ENCODE assay signal across 19 cellular contexts in genomic region chr1:6308449-6308848, GRCh38. TPM values are rescaled to one million over a fixed set of nuclear protein-coding genes. Genes with fewer than 3 reads are reported as not detected.
DNase-seq lines count a peak whose midpoint lies in the region; TF ChIP-seq lines count a peak whose summit lies in the region.
"Had no signal": no experiment of that assay in that cellular context is flagged by ENCODE, and none has a peak within 500 bp of the region (broad histone marks: within the 10 kb centered on the region; RNA-seq: fewer than 3 reads in every experiment).

No MANE protein-coding gene starts in this region.

- no peaks in the 10 kb centered on the region for H3K27me3 ChIP-seq in OCI-LY3 (ENCODE audit: low read depth, low read length)
- H3K27me3 ChIP-seq: BE2C, BLaER1 had no signal

- H3K9me3 ChIP-seq in OCI-LY3 (ENCODE audit: insufficient read depth, low read length) = no peaks in the 10 kb centered on the region
- no peaks in the 10 kb centered on the region for H3K9me3 ChIP-seq in OCI-LY7 (ENCODE audit: low read length)
- H3K9me3 ChIP-seq: BE2C, Caco-2 had no signal

- no peaks in the 10 kb centered on the region for H3K4me1 ChIP-seq in OCI-LY3 (ENCODE audit: low read length)
- no peaks in the 10 kb centered on the region for H3K4me1 ChIP-seq in OCI-LY7 (ENCODE audit: insufficient read depth, low read length, poor library complexity, severe bottlenecking)
- H3K4me1 ChIP-seq: BE2C, Caco-2 had no signal

- no peaks in the 10 kb centered on the region for H4K20me1 ChIP-seq in OCI-LY3 (ENCODE audit: insufficient read depth, low read length)
- no peaks in the 10 kb centered on the region for H4K20me1 ChIP-seq in OCI-LY7 (ENCODE audit: insufficient read depth, low read length)
- H4K20me1 ChIP-seq: BLaER1 had no signal

- no peaks in the 10 kb centered on the region for H3K4me1 Mint-ChIP-seq in dendritic cell treated with granulocyte-macrophage colony-stimulating factor and Interleukin-4, amounts not matched to agents 40 ng/mL and 50 ng/mL, for 4 days (ENCODE audit: low read depth)
- H3K4me1 Mint-ChIP-seq: CD14-positive monocyte had no signal

- H3K27ac Mint-ChIP-seq in dendritic cell treated with granulocyte-macrophage colony-stimulating factor and Interleukin-4, amounts not matched to agents 40 ng/mL and 50 ng/mL, for 4 days = peak overlapping the region; percentile 69
- H3K27ac Mint-ChIP-seq: CD4-positive, alpha-beta T cell; CD8-positive, alpha-beta T cell had no signal

- H3K27me3 Mint-ChIP-seq in dendritic cell treated with granulocyte-macrophage colony-stimulating factor and Interleukin-4, amounts not matched to agents 40 ng/mL and 50 ng/mL, for 4 days = no peaks in the 10 kb centered on the region
- H3K27me3 Mint-ChIP-seq: CD4-positive, alpha-beta T cell had no signal

- H2AFZ ChIP-seq in OCI-LY3 (ENCODE audit: low read depth, low read length) (no peak overlapping the region), OCI-LY7 (ENCODE audit: low read length) (no peak overlapping the region)

- H3K4me2 ChIP-seq in OCI-LY3 (ENCODE audit: low read length) (no peak overlapping the region), OCI-LY7 (ENCODE audit: low read length) (no peak overlapping the region)
- H3K4me2 ChIP-seq: BLaER1 had no signal

- H3K9ac ChIP-seq in OCI-LY3 (ENCODE audit: low read length) = no peak overlapping the region
- H3K9ac ChIP-seq: BLaER1 had no signal

- DNase-seq in CD1c-positive myeloid dendritic cell (ENCODE audit: extremely low spot score) (peak; percentile 14), OCI-LY7 (ENCODE audit: low spot score) (no peak), NCI-H1092 (lab: John Stamatoyannopoulos, UW) (no peak), LoVo (ENCODE audit: low spot score) (no peak), AG08395 (ENCODE audit: low spot score) (no peak)
- DNase-seq: 8988T; ACHN; BE2C; C1 segment of cervical spinal cord; Caco-2; Calu3; CD4-positive, alpha-beta T cell; CD8-positive, alpha-beta T cell; DMS79 treated with DMSO at 0.1 percent for 48 hours; GF-D8 had no signal

- H3K27ac ChIP-seq in OCI-LY3 (ENCODE audit: low read length) (peak overlapping the region; percentile 69), OCI-LY7 (ENCODE audit: low read depth, low read length, poor library complexity, severe bottlenecking) (no peak overlapping the region)
- H3K27ac ChIP-seq: BLaER1 had no signal

- H3K9me2 ChIP-seq in OCI-LY7 (ENCODE audit: insufficient read depth, low read length) = no peaks in the 10 kb centered on the region

- POLR2A ChIA-PET in OCI-LY7 (lab: Charles Lee) = no interaction called here

- CTCF ChIA-PET in OCI-LY7 (lab: Charles Lee; ENCODE audit: unreplicated experiment) = no interaction called here

- H3K4me3 Mint-ChIP-seq in dendritic cell treated with granulocyte-macrophage colony-stimulating factor and Interleukin-4, amounts not matched to agents 40 ng/mL and 50 ng/mL, for 4 days = no peak overlapping the region
- H3K4me3 Mint-ChIP-seq: CD14-positive monocyte; CD4-positive, alpha-beta T cell; CD8-positive, alpha-beta T cell had no signal

- H3K79me2 ChIP-seq in OCI-LY3 (ENCODE audit: low read length) (no peaks in the 10 kb centered on the region), OCI-LY7 (ENCODE audit: insufficient read depth, low read depth, low read length) (no peaks in the 10 kb centered on the region)

- intact Hi-C loops in dendritic cell treated with granulocyte-macrophage colony-stimulating factor and Interleukin-4, amounts not matched to agents 40 ng/mL and 50 ng/mL, for 4 days (cut with micrococcal nuclease) = no loop called here
- intact Hi-C loops in OCI-LY7 (cut with micrococcal nuclease; ENCODE audit: unreplicated experiment) = no loop called here

- peaks cover 17% of the 10 kb centered on the region for H3K36me3 ChIP-seq in OCI-LY3 (replicated peaks; ENCODE audit: low read depth, low read length)
- H3K36me3 ChIP-seq in OCI-LY7 (ENCODE audit: insufficient read depth, low read length) = no peaks in the 10 kb centered on the region; the same call in 1 of the 2 replicates
- H3K36me3 ChIP-seq: BE2C had no signal

- BruUV-seq in OCI-LY7 (replicated peaks; lab: Mats Ljungman, UMichigan) = no TSS peak

- peaks cover 48% of the 10 kb centered on the region for H3K36me3 Mint-ChIP-seq in dendritic cell treated with granulocyte-macrophage colony-stimulating factor and Interleukin-4, amounts not matched to agents 40 ng/mL and 50 ng/mL, for 4 days (ENCODE audit: low read depth)
- H3K36me3 Mint-ChIP-seq: CD8-positive, alpha-beta T cell had no signal

- no peak overlapping the region for H3K4me3 ChIP-seq in OCI-LY3 (ENCODE audit: low read length)
- no peak overlapping the region for H3K4me3 ChIP-seq in OCI-LY7 (ENCODE audit: low read depth, low read length, poor library complexity, severe bottlenecking)
- H3K4me3 ChIP-seq: BLaER1 had no signal

- TF ChIP-seq CTCF in OCI-LY3 (IDR thresholded peaks at IDR 0.05; ENCODE audit: low read depth, low read length) (no peak), OCI-LY7 (conservative IDR thresholded peaks at IDR 0.05; ENCODE audit: low read length) (no peak)

- H3K9me3 Mint-ChIP-seq in dendritic cell treated with granulocyte-macrophage colony-stimulating factor and Interleukin-4, amounts not matched to agents 40 ng/mL and 50 ng/mL, for 4 days = peaks cover 37% of the 10 kb centered on the region
- H3K9me3 Mint-ChIP-seq: CD4-positive, alpha-beta T cell; CD8-positive, alpha-beta T cell had no signal

RNA-seq across cellular contexts. Expression of gene GPR153, which starts 47.6 kb away (rescaled TPM):
- total RNA-seq in OCI-LY7 (2014; rRNA removed; shearing (Covaris generic)) = not detected in 2 replicates
- not detected in 2 replicates for total RNA-seq in OCI-LY7 (2022)
